In genomic region chr7:137874390-137874789, GRCh38 we compare ENCODE assay signal across 10 cellular contexts. TPM values are rescaled to one million over a fixed set of nuclear protein-coding genes. Genes with fewer than 3 reads are reported as not detected.
DNase-seq lines count a peak whose midpoint lies in the region; ATAC-seq, FAIRE-seq and TF ChIP-seq lines count a peak whose summit lies in the region.
"Had no signal": no experiment of that assay in that cellular context is flagged by ENCODE, and none has a peak within 500 bp of the region (broad histone marks: within the 10 kb centered on the region; RNA-seq: fewer than 3 reads in every experiment).

No MANE protein-coding gene starts in this region.

- no peaks in the 10 kb centered on the region for H3K9me3 ChIP-seq in CD4-positive, alpha-beta T cell (ENCODE audit: control insufficient read depth, low read length)

- peak; percentile 89 for DNase-seq in AG09319 (ENCODE audit: extremely low read depth, low read depth)
- peak; percentile 10 for DNase-seq in HTR-8/SVneo (ENCODE audit: insufficient read length, low spot score)
- DNase-seq in choroid plexus epithelial cell (ENCODE audit: low read depth): peak; percentile 96
- DNase-seq in non-pigmented ciliary epithelial cell (ENCODE audit: low read depth): peak; percentile 93
- no peak for DNase-seq in lower leg skin (ENCODE audit: low spot score in 2 of 2)
- no peak for DNase-seq in NCI-H345 treated with DMSO at 0.1 percent for 48 hours (lab: John Stamatoyannopoulos, UW; ENCODE audit: unreplicated experiment)
- no peak for DNase-seq in CD4-positive, alpha-beta T cell
- DNase-seq: NCI-H2029 treated with DMSO at 0.1 percent for 48 hours, SHP77 treated with DMSO at 0.1 percent for 48 hours had no signal

- H3K4me3 ChIP-seq in choroid plexus epithelial cell (ENCODE audit: low read depth, low read length) (no peak overlapping the region), lower leg skin (ENCODE audit: low read depth, poor library complexity, severe bottlenecking) (no peak overlapping the region)

- no peak for TF ChIP-seq POLR2A in lower leg skin (IDR thresholded peaks at IDR 0.05)

- H3K27me3 ChIP-seq in CD4-positive, alpha-beta T cell (ENCODE audit: control insufficient read depth, insufficient read depth, low read length): no peaks in the 10 kb centered on the region

- H3K27ac ChIP-seq in CD4-positive, alpha-beta T cell (ENCODE audit: low read depth, low read length): no peak overlapping the region

- H3K27ac Mint-ChIP-seq in CD4-positive, alpha-beta T cell: no peak overlapping the region

- no peak overlapping the region for H3K4me3 Mint-ChIP-seq in CD4-positive, alpha-beta T cell

- 57 to 61% methylated on average over 4 of the region's 4 CpGs for WGBS in lower leg skin, 2 donors

- no peak for FAIRE-seq in HTR-8/SVneo (lab: Jason Lieb, UNC)

- intact Hi-C loops in lower leg skin (cut with DNase I; ENCODE audit: low total_unique reads): no loop called here
- intact Hi-C loops in CD4-positive, alpha-beta T cell (cut with DNase I, micrococcal nuclease): no loop called here

- peaks cover 43% of the 10 kb centered on the region for H3K36me3 Mint-ChIP-seq in CD4-positive, alpha-beta T cell (ENCODE audit: low read depth)

- no peaks in the 10 kb centered on the region for H3K9me3 Mint-ChIP-seq in CD4-positive, alpha-beta T cell

- TF ChIP-seq CTCF in AG09319 (IDR thresholded peaks at IDR 0.05; ENCODE audit: low read depth, low read length) (no peak), choroid plexus epithelial cell (conservative IDR thresholded peaks at IDR 0.05; ENCODE audit: low read depth, low read length) (no peak), lower leg skin (IDR thresholded peaks at IDR 0.05) (no peak)
- TF ChIP-seq CTCF in CD4-positive, alpha-beta T cell (IDR thresholded peaks at IDR 0.05): no peak

- H3K4me1 Mint-ChIP-seq in CD4-positive, alpha-beta T cell (ENCODE audit: low read depth): no peaks in the 10 kb centered on the region

- no peak for ATAC-seq in CD4-positive, alpha-beta T cell (ENCODE audit: poor library complexity)
- ATAC-seq in HG03108 (IDR thresholded peaks at IDR 0.05; ENCODE audit: unreplicated experiment): no peak

- POLR2A ChIA-PET in CD4-positive, alpha-beta T cell (lab: Charles Lee): no interaction called here

- no peaks in the 10 kb centered on the region for H3K27me3 Mint-ChIP-seq in CD4-positive, alpha-beta T cell

- CTCF ChIA-PET in CD4-positive, alpha-beta T cell (lab: Charles Lee): no interaction called here

RNA-seq across cellular contexts. Expression of gene DGKI, which starts 27.6 kb away (rescaled TPM):
- total RNA-seq in lower leg skin: 1 to 10 TPM in 3 of 4 donors, under 1 TPM in 1; 0.34 to 2.1 (median 1.3) TPM
- total RNA-seq in CD4-positive, alpha-beta T cell: not detected

Comparison
In these comparisons a context has a peak if more than half of its experiments do, and no peak if none do; other contexts are left out.
1. DNase-seq: peak in AG09319 (single experiment), HTR-8/SVneo (single experiment), choroid plexus epithelial cell (single experiment) and non-pigmented ciliary epithelial cell (single experiment); none in lower leg skin (0 of 2), NCI-H345 treated with DMSO at 0.1 percent for 48 hours (single experiment) and CD4-positive, alpha-beta T cell (0 of 10).